ENCODE assay signal across 1 cellular context in genomic region chr1:161159087-161159914, GRCh38.
TF ChIP-seq lines count a peak whose summit lies in the region.

Gene USP21, plus strand, starts transcription at chr1:161159500. Its CDS starts 1,141 bp downstream, at chr1:161160641.

TF ChIP-seq in H1, 55 proteins besides CTCF, POLR2A, EP300 and RAD21:
- TF ChIP-seq HDAC2 (IDR thresholded peaks at IDR 0.05; ENCODE audit: borderline replicate concordance in 1 of 2, low read depth in 2 of 2, low read length in 2 of 2), result no peak
- TF ChIP-seq SP4 (IDR thresholded peaks at IDR 0.05; ENCODE audit: low read length), result peak; percentile 67; the same call in 1 of the 2 replicates
- TF ChIP-seq NRF1 (IDR thresholded peaks at IDR 0.05; ENCODE audit: low read depth, low read length), result peak; percentile 99
- no peak for TF ChIP-seq JUND (IDR thresholded peaks at IDR 0.05; ENCODE audit: low read length)
- peak; percentile 64; the same call in 1 of the 2 replicates for TF ChIP-seq KDM5A (IDR thresholded peaks at IDR 0.05; ENCODE audit: low read length)
- TF ChIP-seq POLR2AphosphoS5 (IDR thresholded peaks at IDR 0.05; ENCODE audit: low read depth, low read length), result peak; percentile 80
- TF ChIP-seq CBX5 (IDR thresholded peaks at IDR 0.05; ENCODE audit: low read depth, low read length), result no peak
- peak; percentile 99 for TF ChIP-seq YY1 (IDR thresholded peaks at IDR 0.05; ENCODE audit: low read depth, low read length)
- TF ChIP-seq CBX8 (IDR thresholded peaks at IDR 0.05; ENCODE audit: borderline replicate concordance, low read depth, low read length), result no peak
- no peak for TF ChIP-seq SUZ12 (IDR thresholded peaks at IDR 0.05; ENCODE audit: low read length)
- TF ChIP-seq SRF (IDR thresholded peaks at IDR 0.05; ENCODE audit: low read depth, low read length), result no peak
- no peak for TF ChIP-seq RFX5 (IDR thresholded peaks at IDR 0.05; ENCODE audit: borderline replicate concordance, low read depth, low read length)
- peak; percentile 94 for TF ChIP-seq TAF1 (IDR thresholded peaks at IDR 0.05; ENCODE audit: low read depth, low read length)
- TF ChIP-seq BRCA1 (IDR thresholded peaks at IDR 0.05; ENCODE audit: low read depth, low read length), result no peak
- no peak for TF ChIP-seq SP2 (IDR thresholded peaks at IDR 0.05; ENCODE audit: low read length)
- peak; percentile 92 for TF ChIP-seq ASH2L (IDR thresholded peaks at IDR 0.05; ENCODE audit: low read length)
- peak; percentile 28 to 53; a peak in 2 of 4 replicates for TF ChIP-seq SIN3A (conservative IDR thresholded peaks at IDR 0.05 in 1 of 2, IDR thresholded peaks at IDR 0.05 in 1 of 2; ENCODE audit: low read depth in 1 of 2, low read length in 2 of 2)
- 0 out of 2 replicates have a peak, but pooled peaks have one; percentile 2 for TF ChIP-seq SP1 (IDR thresholded peaks at IDR 0.05; ENCODE audit: low read depth, low read length)
- TF ChIP-seq EZH2 (IDR thresholded peaks at IDR 0.05; ENCODE audit: low read depth, low read length, severe bottlenecking), result no peak
- TF ChIP-seq HDAC6 (IDR thresholded peaks at IDR 0.05; ENCODE audit: low read depth, low read length), result no peak
- no peak for TF ChIP-seq BACH1 (IDR thresholded peaks at IDR 0.05; ENCODE audit: low read length)
- TF ChIP-seq EGR1 (IDR thresholded peaks at IDR 0.05; ENCODE audit: borderline replicate concordance, low read depth, low read length), result no peak
- no peak for TF ChIP-seq CTBP2 (IDR thresholded peaks at IDR 0.05; ENCODE audit: borderline replicate concordance, insufficient read depth, insufficient read length, low read length)
- TF ChIP-seq MAX (IDR thresholded peaks at IDR 0.05), result peak; percentile 11
- no peak for TF ChIP-seq CEBPB (IDR thresholded peaks at IDR 0.05; ENCODE audit: low read depth, low read length)
- TF ChIP-seq TBP (IDR thresholded peaks at IDR 0.05; ENCODE audit: low read depth, low read length), result peak; percentile 78
- no peak for TF ChIP-seq BCL11A (IDR thresholded peaks at IDR 0.05; ENCODE audit: low read depth in 2 of 2, low read length in 2 of 2)
- TF ChIP-seq ATF2 (IDR thresholded peaks at IDR 0.05; ENCODE audit: low read length), result no peak
- no peak for TF ChIP-seq MAFK (IDR thresholded peaks at IDR 0.05; ENCODE audit: low read depth, low read length)
- no peak for TF ChIP-seq ZNF274 (IDR thresholded peaks at IDR 0.05; ENCODE audit: borderline replicate concordance, extremely low read depth, low read length)
- peak; percentile 77 for TF ChIP-seq PHF8 (conservative IDR thresholded peaks at IDR 0.05; ENCODE audit: low read depth, low read length)
- no peak for TF ChIP-seq CHD7 (IDR thresholded peaks at IDR 0.05; ENCODE audit: insufficient replicate concordance, low read length)
- no peak for TF ChIP-seq CHD1 (IDR thresholded peaks at IDR 0.05; ENCODE audit: low read depth, low read length)
- 0 out of 2 replicates have a peak, but pooled peaks have one; percentile 7 for TF ChIP-seq SIX5 (IDR thresholded peaks at IDR 0.05; ENCODE audit: low read depth, low read length)
TF ChIP-seq in H1: peak in this region for 13.
